8 cellular contexts compared by ENCODE assay signal in genomic region chr9:135478858-135479468, GRCh38. TPM values are rescaled to one million over a fixed set of nuclear protein-coding genes. Genes with fewer than 3 reads are reported as not detected.
DNase-seq lines count a peak whose midpoint lies in the region; ATAC-seq and TF ChIP-seq lines count a peak whose summit lies in the region.

No MANE protein-coding gene starts in this region.

- intact Hi-C loops in IMR-90 (cut with micrococcal nuclease) (no loop called here), left ventricle myocardium superior (cut with micrococcal nuclease) (no loop called here)

- WGBS in IMR-90 (ENCODE audit: extremely low coverage in 2 of 2, insufficient read length in 1 of 2), 2 experiments = 7% methylated on average over 44 of the region's 62 CpGs; no CpG with 5 or more reads in 1 of the 2 experiments

- no peak overlapping the region for H3K4ac ChIP-seq in IMR-90 (ENCODE audit: low read depth, low read length)

- H3K36me3 Mint-ChIP-seq in activated naive CD8-positive, alpha-beta T cell treated with anti-CD3 and anti-CD28 coated beads, Interleukin-2, amount 50 U/mL, for 24 hours (ENCODE audit: low read depth) = no peaks in the 10 kb centered on the region

- peaks cover 16 to 17% of the 10 kb centered on the region in 2 experiments; a peak in 2 of 4 replicates for H3K79me1 ChIP-seq in IMR-90 (ENCODE audit: low read depth in 1 of 2, low read length in 2 of 2)

- H3K27me3 Mint-ChIP-seq in activated naive CD8-positive, alpha-beta T cell treated with anti-CD3 and anti-CD28 coated beads, Interleukin-2, amount 50 U/mL, for 24 hours = peaks cover 53% of the 10 kb centered on the region

- H3K9me3 Mint-ChIP-seq in activated naive CD8-positive, alpha-beta T cell treated with anti-CD3 and anti-CD28 coated beads, Interleukin-2, amount 50 U/mL, for 24 hours = no peaks in the 10 kb centered on the region

- no peak overlapping the region for H4K8ac ChIP-seq in IMR-90 (ENCODE audit: low read depth in 2 of 2, low read length in 2 of 2)

- H4K5ac ChIP-seq in IMR-90 (ENCODE audit: low read depth, low read length) = no peak overlapping the region

- CTCF ChIA-PET in IMR-90 (lab: Yijun Ruan, JAX) (no interaction called here), GM10248 (lab: Yijun Ruan, JAX) (no interaction called here)

- ATAC-seq in IMR-90 (ENCODE audit: low read depth) (peak; percentile 4), left ventricle myocardium superior (peak; percentile 60)
- ATAC-seq in activated naive CD8-positive, alpha-beta T cell treated with anti-CD3 and anti-CD28 coated beads, Interleukin-2, amount 50 U/mL, for 24 hours = no peak

- H3K4me3 ChIP-seq in IMR-90 (ENCODE audit: insufficient read depth, low read depth, low read length) = peak overlapping the region; percentile 78

- H2AFZ ChIP-seq in IMR-90 (replicated peaks; ENCODE audit: low read length, poor library complexity) = peak overlapping the region; percentile 85

- TF ChIP-seq CTCF in IMR-90 (conservative IDR thresholded peaks at IDR 0.05; ENCODE audit: low read depth, low read length) (peak; percentile 6; the same call in 1 of the 2 replicates), GM10248 (IDR thresholded peaks at IDR 0.05; ENCODE audit: control extremely low read depth, extremely low read depth, low read depth, missing control alignments) (no peak)

- peaks cover 5% of the 10 kb centered on the region; the same call in 1 of the 2 replicates for H3K4me1 ChIP-seq in IMR-90 (ENCODE audit: control insufficient read depth, insufficient read depth, low read length)

- H3K36me3 ChIP-seq in IMR-90 (ENCODE audit: control insufficient read depth, insufficient read depth, low read length) = peaks cover 3% of the 10 kb centered on the region; the same call in 1 of the 2 replicates

- no peak overlapping the region for H3K18ac ChIP-seq in IMR-90 (ENCODE audit: low read depth, low read length)

- POLR2A ChIA-PET in IMR-90 (lab: Charles Lee; ENCODE audit: unreplicated experiment) = no interaction called here
- POLR2A ChIA-PET in GM10248 (lab: Yijun Ruan, JAX) = no interaction called here

- H3K9me1 ChIP-seq in IMR-90 (ENCODE audit: insufficient read depth, low read length) = no peaks in the 10 kb centered on the region

- no peak overlapping the region for H3K27ac ChIP-seq in IMR-90 (ENCODE audit: insufficient read depth, low read length)

- peak overlapping the region; percentile 31 for H3K4me2 ChIP-seq in IMR-90 (ENCODE audit: low read depth, low read length)

- TF ChIP-seq RAD21 in IMR-90 (IDR thresholded peaks at IDR 0.05; ENCODE audit: low read length) = no peak

- H4K91ac ChIP-seq in IMR-90 (ENCODE audit: insufficient read depth, low read depth, low read length) = no peak overlapping the region

- no peaks in the 10 kb centered on the region; the same call in 1 of the 2 replicates for H4K20me1 ChIP-seq in IMR-90 (ENCODE audit: insufficient read depth, low read length)

- no peak overlapping the region for H2BK5ac ChIP-seq in IMR-90 (ENCODE audit: low read depth, low read length, poor library complexity, severe bottlenecking)

- no peaks in the 10 kb centered on the region for H3K27me3 ChIP-seq in IMR-90 (ENCODE audit: control insufficient read depth, insufficient read depth, low read length)

- no peak overlapping the region for H2BK15ac ChIP-seq in IMR-90 (ENCODE audit: low read depth, low read length)

- no peak overlapping the region for H2AK5ac ChIP-seq in IMR-90 (ENCODE audit: low read depth, low read length)

- dilution Hi-C loops in IMR-90 (cut with HindIII; ENCODE audit: low sequenced_read_pairs, unreplicated experiment) = no loop called here

- TF ChIP-seq POLR2A in IMR-90 (IDR thresholded peaks at IDR 0.05; ENCODE audit: low read depth, low read length) = no peak

- peak overlapping the region; percentile 76 for H3K4me3 Mint-ChIP-seq in activated naive CD8-positive, alpha-beta T cell treated with anti-CD3 and anti-CD28 coated beads, Interleukin-2, amount 50 U/mL, for 24 hours

- no peak overlapping the region for H3K27ac Mint-ChIP-seq in activated naive CD8-positive, alpha-beta T cell treated with anti-CD3 and anti-CD28 coated beads, Interleukin-2, amount 50 U/mL, for 24 hours

- no peak overlapping the region for H2BK120ac ChIP-seq in IMR-90 (ENCODE audit: low read depth, low read length)

- peak; percentile 73 for DNase-seq in D341Med (ENCODE audit: low spot score)
- no peak for DNase-seq in IMR-90
- DNase-seq in activated naive CD8-positive, alpha-beta T cell treated with anti-CD3 and anti-CD28 coated beads, Interleukin-2, amount 50 U/mL, for 24 hours = no peak
- DNase-seq in left ventricle myocardium superior = peak; percentile 60
- peak; percentile 41 for DNase-seq in pons (ENCODE audit: low spot score)
- no peak for DNase-seq in GM10248 (ENCODE audit: extremely low spot score)
- no peak for DNase-seq in NCI-H446 (lab: John Stamatoyannopoulos, UW)
- DNase-seq in middle frontal gyrus (ENCODE audit: extremely low spot score, low spot score) = no peak

- no peak overlapping the region for H3K14ac ChIP-seq in IMR-90 (replicated peaks; ENCODE audit: low read depth, low read length)

- no peak overlapping the region for H2BK20ac ChIP-seq in IMR-90 (ENCODE audit: low read depth, low read length)

- in situ Hi-C loops in IMR-90 (cut with MboI; ENCODE audit: low sequenced_read_pairs) = no loop called here

- H3K9me3 ChIP-seq in IMR-90 (ENCODE audit: control insufficient read depth, insufficient read depth, low read length) = no peaks in the 10 kb centered on the region

- peak overlapping the region; percentile 19 for H2AK9ac ChIP-seq in IMR-90 (replicated peaks; ENCODE audit: low read depth, low read length, poor library complexity)

- no peak overlapping the region for H3K9ac ChIP-seq in IMR-90 (ENCODE audit: low read depth, low read length)

- peaks cover 4% of the 10 kb centered on the region for H3K4me1 Mint-ChIP-seq in activated naive CD8-positive, alpha-beta T cell treated with anti-CD3 and anti-CD28 coated beads, Interleukin-2, amount 50 U/mL, for 24 hours

- H3K23ac ChIP-seq in IMR-90 (ENCODE audit: low read depth, low read length) = no peak overlapping the region

- H3K56ac ChIP-seq in IMR-90 (ENCODE audit: extremely low read depth, insufficient read depth, low read length) = no peak overlapping the region

- BruUV-seq in IMR-90 (replicated peaks; lab: Mats Ljungman, UMichigan) = no TSS peak

TF ChIP-seq in IMR-90, 13 proteins besides CTCF, POLR2A, EP300 and RAD21:
- TF ChIP-seq CEBPB (IDR thresholded peaks at IDR 0.05; ENCODE audit: low read depth, low read length) (no peak), USF2 (IDR thresholded peaks at IDR 0.05; ENCODE audit: low read depth, low read length) (peak; percentile 34; the same call in 1 of the 2 replicates)

RNA-seq across cellular contexts. Expression of gene PPP1R26, which starts 0.6 kb away (rescaled TPM):
- 3.8 and 4.4 TPM in 2 replicates for total RNA-seq in IMR-90 (2012; rRNA removed)
- 5.6 and 6.0 TPM in 2 replicates for polyA plus RNA-seq in IMR-90 (2012; rRNA removed)
- polyA plus RNA-seq in IMR-90 (2012; cell fraction: cytosol; rRNA removed) = 3.3 and 5.6 TPM in 2 replicates
- 9.3 and 10.5 TPM in 2 replicates for polyA plus RNA-seq in IMR-90 (2012; cell fraction: nucleus; rRNA removed; ENCODE audit: low replicate concordance)
- total RNA-seq in left ventricle myocardium superior = 23.3 TPM

RNA-seq across cellular contexts. Expression of gene MRPS2, which starts 21.5 kb away (rescaled TPM):
- total RNA-seq in IMR-90 (2012; rRNA removed) (53.1 and 54.4 TPM in 2 replicates), left ventricle myocardium superior (49.8 TPM)
- 104 and 142 TPM in 2 replicates for polyA plus RNA-seq in IMR-90 (2012; rRNA removed)
- 57.0 and 155 TPM in 2 replicates for polyA plus RNA-seq in IMR-90 (2012; cell fraction: cytosol; rRNA removed)
- polyA plus RNA-seq in IMR-90 (2012; cell fraction: nucleus; rRNA removed; ENCODE audit: low replicate concordance) = 92.4 and 172 TPM in 2 replicates

RNA-seq across cellular contexts. Expression of gene LCN1, which starts 42.3 kb away (rescaled TPM):
- total RNA-seq in IMR-90 (2012; rRNA removed) (not detected in 2 replicates), left ventricle myocardium superior (not detected)
- not detected in 2 replicates for polyA plus RNA-seq in IMR-90 (2012; rRNA removed)
- polyA plus RNA-seq in IMR-90 (2012; cell fraction: cytosol; rRNA removed) = not detected in 2 replicates
- not detected in 2 replicates for polyA plus RNA-seq in IMR-90 (2012; cell fraction: nucleus; rRNA removed; ENCODE audit: low replicate concordance)

Comparison
In these comparisons a context has a peak if more than half of its experiments do, and no peak if none do; other contexts are left out.
1. DNase-seq: peak in D341Med (single experiment), left ventricle myocardium superior (single experiment) and pons (single experiment); none in IMR-90 (single experiment), activated naive CD8-positive, alpha-beta T cell treated with anti-CD3 and anti-CD28 coated beads, Interleukin-2, amount 50 U/mL, for 24 hours (single experiment), GM10248 (single experiment), NCI-H446 (0 of 2) and middle frontal gyrus (single experiment).